Comparison of ENCODE assay signal across 8 cellular contexts in genomic region chr3:132659370-132660055, GRCh38. TPM values are rescaled to one million over a fixed set of nuclear protein-coding genes. Genes with fewer than 3 reads are reported as not detected.
DNase-seq lines count a peak whose midpoint lies in the region; ATAC-seq, FAIRE-seq and TF ChIP-seq lines count a peak whose summit lies in the region.

ACAD11 (minus strand) TSS chr3:132659809; CDS start chr3:132659751, 58 bp downstream.

- H3K36me3 ChIP-seq in MG63 (peaks cover 11% of the 10 kb centered on the region), GM12878 (ENCODE audit: control insufficient read depth in 2 of 2, insufficient read depth in 2 of 2, low read length in 1 of 2) (no peaks in the 10 kb centered on the region; a peak in 1 of 4 replicates)

- SMC1A ChIA-PET in GM12878 (lab: Charles Lee; ENCODE audit: uncharacterized antibody, unreplicated experiment): interaction anchor here (0.6 to 2.8 kb wide), 9 partner anchors 8 to 969 kb away, joined by 3 to 8 read pairs (median 3); no protein-coding TSS in a partner anchor

- TF ChIP-seq POLR2A in GM12878 (IDR thresholded peaks at IDR 0.05; ENCODE audit: low read depth, low read length): no peak

- ATAC-seq in SK-N-SH treated with all-trans-retinoic acid at 6 μM for 48 hours: peak; percentile 88
- peak; percentile 71 for ATAC-seq in GM12878

- peak; percentile 48 for TF ChIP-seq RAD21 in GM12878 (IDR thresholded peaks at IDR 0.05; ENCODE audit: insufficient read depth, low read depth, low read length)

- H3K9ac ChIP-seq in GM12878 (ENCODE audit: control insufficient read depth, insufficient read depth, low read length): peak within 1 kb of the TSS; percentile 90

- intact Hi-C loops in GM12878 (cut with micrococcal nuclease; ENCODE audit: unreplicated experiment): no loop called here

- H3K27ac ChIP-seq in GM12878 (ENCODE audit: control insufficient read depth, insufficient read depth): peak within 1 kb of the TSS; percentile 89

- TSS peak; percentile 91 for BruUV-seq in GM12878 (replicated peaks; lab: Mats Ljungman, UMichigan)

- peak within 1 kb of the TSS; percentile 97 for H3K4me2 ChIP-seq in GM12878 (ENCODE audit: control insufficient read depth, insufficient read depth)

- peak; percentile 70 to 77 (median 72) for TF ChIP-seq CTCF in GM12878 (IDR thresholded peaks at IDR 0.05 in 2 of 3, conservative IDR thresholded peaks at IDR 0.05 in 1 of 3; ENCODE audit: control insufficient read depth in 2 of 3, extremely low read depth in 1 of 3, insufficient read depth in 1 of 3, low read depth in 3 of 3, low read length in 3 of 3)

- no peak for TF ChIP-seq EP300 in GM12878 (IDR thresholded peaks at IDR 0.05; ENCODE audit: borderline replicate concordance in 1 of 2, control insufficient read depth in 1 of 2, low read depth in 2 of 2, low read length in 2 of 2)

- H3K79me2 ChIP-seq in GM12878 (ENCODE audit: control insufficient read depth, insufficient read depth, low read length): peaks cover 53% of the 10 kb centered on the region

- peak within 1 kb of the TSS; percentile 84 for H2AFZ ChIP-seq in GM12878 (ENCODE audit: control insufficient read depth, low read depth, low read length)

- peak; percentile 34 for DNase-seq in NK-92 treated with Interleukin-12 subunit alpha and Interleukin-12 subunit beta, amount 100 ng/mL, for 24 hours (lab: John Stamatoyannopoulos, UW)
- no peak for DNase-seq in NK-92 (lab: John Stamatoyannopoulos, UW; ENCODE audit: unreplicated experiment)
- peak; percentile 65 for DNase-seq in HEK293T (ENCODE audit: extremely low spot score)
- peak; percentile 78 for DNase-seq in MG63
- DNase-seq in GM12878 (ENCODE audit: low read depth, low spot score): peak; percentile 35
- peak; percentile 75 for DNase-seq in hepatic stellate cell (ENCODE audit: low spot score)
- no peak for DNase-seq in pulmonary artery endothelial cell (ENCODE audit: low read depth, low spot score)

- under 1% methylated on average over 34 of the region's 34 CpGs for WGBS in GM12878 (ENCODE audit: insufficient coverage, insufficient replicate concordance, low lambda C conversion rate, missing lambda C conversion rate)

- FAIRE-seq in GM12878 (lab: Jason Lieb, UNC): no peak

- H3K27me3 ChIP-seq in MG63 (no peaks in the 10 kb centered on the region), GM12878 (replicated peaks in 1 of 2; ENCODE audit: control insufficient read depth in 2 of 2, insufficient read depth in 2 of 2, low read length in 1 of 2) (no peaks in the 10 kb centered on the region)

- no peaks in the 10 kb centered on the region for H3K4me1 ChIP-seq in GM12878 (ENCODE audit: control insufficient read depth, insufficient read depth, low read length)

- RAD21 ChIA-PET in GM12878 (lab: Charles Lee; ENCODE audit: unreplicated experiment): interaction anchor here (0.7 to 2.4 kb wide), 5 partner anchors 8 to 382 kb away, joined by 3 to 7 read pairs (median 4); no protein-coding TSS in a partner anchor

- CTCF ChIA-PET in HEK293T (lab: Yijun Ruan, JAX): interaction anchor here (0.6 to 1.5 kb wide), 3 partner anchors 25 to 72 kb away, joined by 3 read pairs; no protein-coding TSS in a partner anchor
- CTCF ChIA-PET in GM12878 (lab: Yijun Ruan, JAX): interaction anchor here (0.8 to 4.2 kb wide), 8 partner anchors 10 to 198 kb away, joined by 3 to 27 read pairs (median 4); partner anchors contain the start of gene NPHP3

- in situ Hi-C loops in GM12878 (cut with MboI): no loop called here

- H4K20me1 ChIP-seq in GM12878 (ENCODE audit: control insufficient read depth, insufficient read depth): no peaks in the 10 kb centered on the region

- H3K4me3 ChIP-seq in MG63 (peak within 1 kb of the TSS; percentile 94), GM12878 (peak within 1 kb of the TSS; percentile 99)

- POLR2A ChIA-PET in HEK293T (lab: Yijun Ruan, JAX) (interaction anchor here (1.0 to 2.4 kb wide), 10 partner anchors 10 to 65 kb away, joined by 3 to 6 read pairs (median 4); no protein-coding TSS in a partner anchor), GM12878 (lab: Charles Lee) (interaction anchor here (1.0 kb wide), 1 partner anchor 242 kb away, joined by 3 read pairs; the partner anchor contains the start of gene DNAJC13)

- H3K9me3 ChIP-seq in MG63: no peaks in the 10 kb centered on the region
- H3K9me3 ChIP-seq in GM12878 (replicated peaks; ENCODE audit: control insufficient read depth, insufficient read depth, low read length): no peaks in the 10 kb centered on the region

TF ChIP-seq in HEK293T, 16 proteins besides CTCF, POLR2A, EP300 and RAD21:
- TF ChIP-seq BHLHE40 (IDR thresholded peaks at IDR 0.05; ENCODE audit: borderline replicate concordance) (no peak), FOXA1 (IDR thresholded peaks at IDR 0.05) (no peak), FOXK2 (IDR thresholded peaks at IDR 0.05) (no peak), ZNF384 (IDR thresholded peaks at IDR 0.05) (no peak), L3MBTL2 (conservative IDR thresholded peaks at IDR 0.05) (peak; percentile 33; the same call in 1 of the 2 replicates)

TF ChIP-seq in SK-N-SH treated with all-trans-retinoic acid at 6 μM for 48 hours, 23 proteins besides CTCF, POLR2A, EP300 and RAD21 (continues in another document):
- TF ChIP-seq TCF4 (CRISPR knock-in tag; IDR thresholded peaks at IDR 0.05; ENCODE audit: borderline replicate concordance) (no peak), PATZ1 (CRISPR knock-in tag; IDR thresholded peaks at IDR 0.05; ENCODE audit: borderline replicate concordance) (no peak), ZNF8 (CRISPR knock-in tag; IDR thresholded peaks at IDR 0.05) (no peak), BACH2 (CRISPR knock-in tag; IDR thresholded peaks at IDR 0.05; ENCODE audit: borderline replicate concordance) (no peak), ZNF70 (CRISPR knock-in tag; IDR thresholded peaks at IDR 0.05) (0 out of 2 replicates have a peak, but pooled peaks have one; percentile 39)

TF ChIP-seq in GM12878, 131 proteins besides CTCF, POLR2A, EP300 and RAD21 (continues in another document):
- TF ChIP-seq SMAD1 (IDR thresholded peaks at IDR 0.05; ENCODE audit: low read depth, partially characterized antibody) (no peak), LARP7 (IDR thresholded peaks at IDR 0.05) (peak; percentile 55; the same call in 1 of the 2 replicates), CEBPZ (IDR thresholded peaks at IDR 0.05; ENCODE audit: low read depth, low read length) (no peak), NRF1 (conservative IDR thresholded peaks at IDR 0.05; ENCODE audit: low read depth, low read length) (no peak), TAF1 (IDR thresholded peaks at IDR 0.05; ENCODE audit: borderline replicate concordance, low read depth, low read length) (no peak), ATF3 (IDR thresholded peaks at IDR 0.05; ENCODE audit: borderline replicate concordance, extremely low read depth, low read depth, low read length) (no peak)

RNA-seq across cellular contexts. Expression of gene ACAD11, which starts in this region (rescaled TPM):
- total RNA-seq in MG63 (2014; rRNA removed; shearing (Covaris generic); ENCODE audit: low replicate concordance): 4.3 and 12.1 TPM in 2 replicates
- total RNA-seq in GM12878 (2013; cell fraction: nucleolus; rRNA removed): 96.7 and 96.9 TPM in 2 replicates
- total RNA-seq in GM12878 (2014; rRNA removed) (10.0 and 12.8 TPM in 2 replicates), GM12878 (2014; rRNA removed; fragmentation: Illumina TruSeq; extraction: Trizol) (11.5 and 12.4 TPM in 2 replicates), GM12878 (2021) (7.7 and 8.7 TPM in 2 replicates), pulmonary artery endothelial cell (20.7 and 28.2 TPM in 2 replicates)
- 12.8 TPM for polyA plus RNA-seq in GM12878 (2011; ENCODE audit: low read depth)
- polyA plus RNA-seq in GM12878 (2011; rRNA removed) (15.9 and 25.4 TPM in 2 replicates), GM12878 (2014; fragmentation: Illumina TruSeq; extraction: Trizol) (14.1 and 14.2 TPM in 2 replicates), GM12878 (2014; fragmentation: Nextera tagmentation; extraction: Ambion mirVana) (1 to 10 TPM; 2.4 to 4.7 TPM), GM12878 (2014; rRNA removed) (14.2 and 17.9 TPM in 2 replicates), GM12878 (2016; fragmentation: Nextera tagmentation; extraction: Ambion mirVana) (10 to 100 TPM; 10.1 to 10.6 TPM)
- polyA plus RNA-seq in GM12878 (2011; cell fraction: cytosol; rRNA removed): 8.1 and 8.8 TPM in 2 replicates
- polyA plus RNA-seq in GM12878 (2011; cell fraction: nucleus; rRNA removed): 46.9 and 48.4 TPM in 2 replicates
- polyA plus RNA-seq in GM12878 (2012): 12.1 and 16.6 TPM in 2 replicates
- 17.2 and 19.6 TPM in 2 replicates for polyA minus RNA-seq in GM12878 (2011; rRNA and poly(A)+ RNA removed)
- polyA minus RNA-seq in GM12878 (2011; cell fraction: cytosol; rRNA and poly(A)+ RNA removed): 4.1 and 4.4 TPM in 2 replicates
- 26.0 and 41.8 TPM in 2 replicates for polyA minus RNA-seq in GM12878 (2011; cell fraction: nucleus; rRNA and poly(A)+ RNA removed)

Comparison
In these comparisons a context has a peak if more than half of its experiments do, and no peak if none do; other contexts are left out.
1. DNase-seq: peak in NK-92 treated with Interleukin-12 subunit alpha and Interleukin-12 subunit beta, amount 100 ng/mL, for 24 hours (single experiment), HEK293T (single experiment), MG63 (single experiment), GM12878 (single experiment) and hepatic stellate cell (single experiment); none in NK-92 (single experiment) and pulmonary artery endothelial cell (single experiment).